ENCODE assay signal across 1 cellular context in the genomic region with DNA sequence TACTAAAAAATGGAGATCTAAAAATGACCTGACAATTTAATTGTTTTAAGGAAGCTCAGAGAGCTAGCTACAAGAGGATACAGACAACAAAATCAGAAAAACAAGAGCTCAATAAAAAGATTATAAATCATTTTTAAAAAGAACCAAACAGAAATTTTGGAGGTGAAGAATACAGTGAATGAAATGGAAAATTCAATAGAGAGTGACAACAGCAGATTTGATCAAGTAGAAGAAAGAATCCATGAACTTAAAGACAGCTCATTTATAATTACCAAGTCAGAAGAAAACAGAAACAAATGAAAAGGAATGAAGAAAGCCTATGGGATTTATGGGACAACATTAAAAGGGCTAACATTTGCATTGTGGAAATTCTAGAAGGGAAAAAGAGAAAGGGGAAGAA.
TF ChIP-seq lines count a peak whose summit lies in the region.

No MANE protein-coding gene starts in this region.

TF ChIP-seq in HEK293, 187 proteins besides CTCF, POLR2A, EP300 and RAD21 (continued from another document):
- TF ChIP-seq, protein P1, sequence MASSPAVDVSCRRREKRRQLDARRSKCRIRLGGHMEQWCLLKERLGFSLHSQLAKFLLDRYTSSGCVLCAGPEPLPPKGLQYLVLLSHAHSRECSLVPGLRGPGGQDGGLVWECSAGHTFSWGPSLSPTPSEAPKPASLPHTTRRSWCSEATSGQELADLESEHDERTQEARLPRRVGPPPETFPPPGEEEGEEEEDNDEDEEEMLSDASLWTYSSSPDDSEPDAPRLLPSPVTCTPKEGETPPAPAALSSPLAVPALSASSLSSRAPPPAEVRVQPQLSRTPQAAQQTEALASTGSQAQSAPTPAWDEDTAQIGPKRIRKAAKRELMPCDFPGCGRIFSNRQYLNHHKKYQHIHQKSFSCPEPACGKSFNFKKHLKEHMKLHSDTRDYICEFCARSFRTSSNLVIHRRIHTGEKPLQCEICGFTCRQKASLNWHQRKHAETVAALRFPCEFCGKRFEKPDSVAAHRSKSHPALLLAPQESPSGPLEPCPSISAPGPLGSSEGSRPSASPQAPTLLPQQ (tag by site-specific recombination; IDR thresholded peaks at IDR 0.05) = no peak
- TF ChIP-seq ZNF174 (tag by site-specific recombination; IDR thresholded peaks at IDR 0.05) = no peak
- no peak for TF ChIP-seq ZNF394 (tag by site-specific recombination; IDR thresholded peaks at IDR 0.05; ENCODE audit: borderline replicate concordance)
- no peak for TF ChIP-seq PRDM1 (tag by site-specific recombination; IDR thresholded peaks at IDR 0.05)
- peak; percentile 31 for TF ChIP-seq SETDB1 (IDR thresholded peaks at IDR 0.05; ENCODE audit: insufficient read length, low read length)
- TF ChIP-seq, protein P2, sequence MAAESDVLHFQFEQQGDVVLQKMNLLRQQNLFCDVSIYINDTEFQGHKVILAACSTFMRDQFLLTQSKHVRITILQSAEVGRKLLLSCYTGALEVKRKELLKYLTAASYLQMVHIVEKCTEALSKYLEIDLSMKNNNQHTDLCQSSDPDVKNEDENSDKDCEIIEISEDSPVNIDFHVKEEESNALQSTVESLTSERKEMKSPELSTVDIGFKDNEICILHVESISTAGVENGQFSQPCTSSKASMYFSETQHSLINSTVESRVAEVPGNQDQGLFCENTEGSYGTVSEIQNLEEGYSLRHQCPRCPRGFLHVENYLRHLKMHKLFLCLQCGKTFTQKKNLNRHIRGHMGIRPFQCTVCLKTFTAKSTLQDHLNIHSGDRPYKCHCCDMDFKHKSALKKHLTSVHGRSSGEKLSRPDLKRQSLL (tag by site-specific recombination; IDR thresholded peaks at IDR 0.05) = no peak
